ENCODE assay signal across 1 cellular context in the genomic region with DNA sequence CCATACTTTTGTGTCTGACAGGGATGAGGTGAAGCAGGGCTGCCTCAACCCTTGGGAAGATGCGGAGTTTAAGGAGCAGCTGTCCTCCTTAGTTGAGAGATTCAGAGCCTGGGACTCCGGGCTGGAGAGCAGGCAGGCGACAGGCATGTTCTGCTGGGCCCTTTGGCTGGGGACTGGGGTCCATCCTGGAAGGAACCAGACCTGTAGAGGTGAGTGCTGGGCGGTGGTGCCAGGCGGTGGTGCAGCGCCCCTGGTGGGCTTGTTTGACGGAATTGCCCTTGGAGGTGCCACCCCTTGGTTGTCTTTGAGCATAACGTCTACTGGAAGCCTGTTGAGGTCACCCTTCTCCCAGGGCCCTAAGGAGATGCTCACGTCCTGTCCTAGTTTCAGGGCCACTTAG.
TF ChIP-seq lines count a peak whose summit lies in the region.

No MANE protein-coding gene starts in this region.

TF ChIP-seq in WTC11, 78 proteins besides CTCF, POLR2A, EP300 and RAD21:
- TF ChIP-seq NFE2L1 (CRISPR knock-in tag; IDR thresholded peaks at IDR 0.05) (no peak), SOX15 (CRISPR knock-in tag; IDR thresholded peaks at IDR 0.05) (no peak)
TF ChIP-seq in WTC11: peak in this region for 0.
